1 cellular context compared by ENCODE assay signal in the genomic region with DNA sequence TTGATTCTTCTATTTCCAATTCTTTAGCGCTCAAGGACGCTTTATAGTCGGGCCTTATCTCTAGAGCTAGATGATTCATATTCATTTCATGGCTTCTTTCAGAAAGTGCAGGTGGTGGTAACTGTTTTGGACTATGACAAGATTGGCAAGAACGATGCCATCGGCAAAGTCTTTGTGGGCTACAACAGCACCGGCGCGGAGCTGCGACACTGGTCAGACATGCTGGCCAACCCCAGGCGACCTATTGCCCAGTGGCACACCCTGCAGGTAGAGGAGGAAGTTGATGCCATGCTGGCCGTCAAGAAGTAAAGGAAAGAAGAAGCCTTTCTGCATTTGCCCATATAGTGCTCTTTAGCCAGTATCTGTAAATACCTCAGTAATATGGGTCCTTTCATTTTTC.
TF ChIP-seq lines count a peak whose summit lies in the region.

No MANE protein-coding gene starts in this region.

TF ChIP-seq in WTC11, 78 proteins besides CTCF, POLR2A, EP300 and RAD21 (continued from another document):
- no peak for TF ChIP-seq ATF2 (CRISPR knock-in tag; IDR thresholded peaks at IDR 0.05; ENCODE audit: borderline replicate concordance, low read depth)
